In the genomic region with DNA sequence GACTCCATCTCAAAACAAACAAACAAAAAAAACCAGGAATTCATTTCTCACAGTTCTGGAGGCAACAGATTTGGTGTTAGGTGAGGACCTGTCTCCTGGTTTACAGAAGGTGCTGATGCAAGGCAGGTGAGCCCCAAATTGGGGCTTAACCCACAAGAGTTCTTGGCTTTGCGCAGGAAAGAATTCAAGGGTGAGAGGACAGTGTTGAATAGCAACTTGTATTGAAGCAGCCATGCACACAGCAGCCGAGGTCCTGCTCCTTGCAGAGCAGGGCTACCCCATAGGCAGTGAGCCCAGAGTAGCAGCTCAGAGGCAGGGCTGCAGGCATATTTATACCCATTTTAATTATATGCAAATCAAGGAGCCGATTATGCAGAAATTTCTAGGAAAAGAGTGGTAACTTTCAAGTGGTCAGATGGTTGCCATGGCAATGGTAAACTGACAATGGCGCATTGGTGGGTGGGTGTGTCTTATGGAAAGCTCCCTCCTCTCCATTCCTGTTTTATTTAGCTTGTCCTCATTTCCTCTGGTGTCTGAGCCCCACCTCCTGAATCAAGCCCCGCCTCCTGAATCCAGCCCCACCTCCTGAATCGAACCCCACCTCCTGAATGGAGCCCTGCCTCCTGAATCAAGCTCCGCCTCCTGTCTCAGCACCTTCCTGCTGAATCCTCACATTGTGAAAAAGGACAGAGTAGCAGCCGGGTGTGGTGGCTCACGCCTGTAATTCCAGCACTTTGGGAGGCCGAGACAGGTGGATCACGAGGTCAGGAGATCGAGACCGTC, we compare ENCODE assay signal across 16 cellular contexts. TPM values are rescaled to one million over a fixed set of nuclear protein-coding genes. Genes with fewer than 3 reads are reported as not detected.
A peak's percentile ranks its signal among the peaks of the same experiment; 100 is the strongest.
DNase-seq lines count a peak whose midpoint lies in the region; ATAC-seq, FAIRE-seq and TF ChIP-seq lines count a peak whose summit lies in the region.
"Had no signal": no experiment of that assay in that cellular context is flagged by ENCODE, and none has a peak within 500 bp of the region (broad histone marks: within the 10 kb centered on the region; RNA-seq: fewer than 3 reads in every experiment).

No MANE protein-coding gene starts in this region.

- H3K4me1 Mint-ChIP-seq in activated CD4-positive, alpha-beta memory T cell treated with anti-CD3 and anti-CD28 coated beads for 36 hours (ENCODE audit: low read depth) = no peaks in the 10 kb centered on the region
- no peaks in the 10 kb centered on the region for H3K4me1 Mint-ChIP-seq in activated CD4-positive, alpha-beta memory T cell treated with anti-CD3 and anti-CD28 coated beads, Interleukin-2, amount 10 ng/mL, durations not matched to agents 7 days and 5 days
- H3K4me1 Mint-ChIP-seq: activated CD4-positive, alpha-beta T cell treated with anti-CD3 and anti-CD28 coated beads, Interleukin-2, amount 10 ng/mL, durations not matched to agents 24 days and 14 days had no signal

- H3K4me3 ChIP-seq in astrocyte of the spinal cord (ENCODE audit: low read depth, low read length) (no peak overlapping the region), ovary (no peak overlapping the region)

- H3K36me3 ChIP-seq in ovary = no peaks in the 10 kb centered on the region
- H3K36me3 ChIP-seq: neutrophil had no signal

- intact Hi-C loops in activated CD4-positive, alpha-beta memory T cell treated with anti-CD3 and anti-CD28 coated beads for 36 hours (cut with micrococcal nuclease) = no loop called here
- intact Hi-C loops in ovary (cut with DNase I) = no loop called here

- H3K4me1 ChIP-seq in ovary (ENCODE audit: insufficient read depth) = peaks cover 1% of the 10 kb centered on the region

- H3K27ac Mint-ChIP-seq in activated CD4-positive, alpha-beta memory T cell treated with anti-CD3 and anti-CD28 coated beads for 36 hours = no peak overlapping the region
- no peak overlapping the region for H3K27ac Mint-ChIP-seq in activated CD4-positive, alpha-beta memory T cell treated with anti-CD3 and anti-CD28 coated beads, Interleukin-2, amount 10 ng/mL, durations not matched to agents 7 days and 5 days
- H3K27ac Mint-ChIP-seq: activated CD4-positive, alpha-beta T cell treated with anti-CD3 and anti-CD28 coated beads, Interleukin-2, amount 10 ng/mL, durations not matched to agents 24 days and 14 days; activated naive CD8-positive, alpha-beta T cell had no signal

- H3K27me3 Mint-ChIP-seq in activated CD4-positive, alpha-beta memory T cell treated with anti-CD3 and anti-CD28 coated beads for 36 hours = peaks cover 11% of the 10 kb centered on the region
- peaks cover 4% of the 10 kb centered on the region for H3K27me3 Mint-ChIP-seq in activated CD4-positive, alpha-beta memory T cell treated with anti-CD3 and anti-CD28 coated beads, Interleukin-2, amount 10 ng/mL, durations not matched to agents 7 days and 5 days

- no peak for FAIRE-seq in HTR-8/SVneo (lab: Jason Lieb, UNC)
- FAIRE-seq: colon had no signal

- no peaks in the 10 kb centered on the region for H3K9me3 ChIP-seq in ovary
- H3K9me3 ChIP-seq: neutrophil had no signal

- TF ChIP-seq CTCF in astrocyte of the spinal cord (IDR thresholded peaks at IDR 0.05; ENCODE audit: low read depth, low read length) = no peak
- TF ChIP-seq CTCF in ovary (IDR thresholded peaks at IDR 0.05) = no peak

- CTCF ChIA-PET in activated CD4-positive, alpha-beta memory T cell treated with anti-CD3 and anti-CD28 coated beads for 36 hours (lab: Charles Lee) = no interaction called here
- CTCF ChIA-PET in activated CD4-positive, alpha-beta memory T cell treated with anti-CD3 and anti-CD28 coated beads, Interleukin-2, amount 10 ng/mL, durations not matched to agents 7 days and 5 days (lab: Charles Lee) = no interaction called here

- 87 to 89% (median 89%) methylated on average over 13 of the region's 13 CpGs for WGBS in ovary, 3 donors

- H3K27ac ChIP-seq in ovary = no peak overlapping the region
- H3K27ac ChIP-seq: neutrophil had no signal

- TF ChIP-seq POLR2A in ovary (IDR thresholded peaks at IDR 0.05) = no peak

- in situ Hi-C loops in astrocyte of the spinal cord (cut with HindIII; ENCODE audit: low sequenced_read_pairs) = no loop called here

- H3K36me3 Mint-ChIP-seq in activated CD4-positive, alpha-beta memory T cell treated with anti-CD3 and anti-CD28 coated beads for 36 hours = peaks cover 3% of the 10 kb centered on the region
- no peaks in the 10 kb centered on the region for H3K36me3 Mint-ChIP-seq in activated CD4-positive, alpha-beta memory T cell treated with anti-CD3 and anti-CD28 coated beads, Interleukin-2, amount 10 ng/mL, durations not matched to agents 7 days and 5 days (ENCODE audit: low read depth)
- H3K36me3 Mint-ChIP-seq: activated naive CD8-positive, alpha-beta T cell had no signal

- ATAC-seq in GM19463 (IDR thresholded peaks at IDR 0.05; ENCODE audit: unreplicated experiment) = no peak

- POLR2A ChIA-PET in activated CD4-positive, alpha-beta memory T cell treated with anti-CD3 and anti-CD28 coated beads for 36 hours (lab: Charles Lee) = no interaction called here
- POLR2A ChIA-PET in activated CD4-positive, alpha-beta memory T cell treated with anti-CD3 and anti-CD28 coated beads, Interleukin-2, amount 10 ng/mL, durations not matched to agents 7 days and 5 days (lab: Charles Lee) = no interaction called here

- DNase-seq in activated CD4-positive, alpha-beta memory T cell treated with anti-CD3 and anti-CD28 coated beads for 36 hours = peak; percentile 10
- DNase-seq in activated CD4-positive, alpha-beta memory T cell treated with anti-CD3 and anti-CD28 coated beads, Interleukin-2, amount 10 ng/mL, durations not matched to agents 7 days and 5 days = no peak
- peak; percentile 16 for DNase-seq in MV-4-11 (lab: John Stamatoyannopoulos, UW)
- peak; percentile 24 for DNase-seq in astrocyte of the spinal cord (ENCODE audit: low read depth, low spot score)
- DNase-seq in ovary = peak in 4 of 5 donors; percentile 2 to 24 (median 12)
- no peak for DNase-seq in NCI-H524 treated with DMSO at 0.1 percent for 48 hours (lab: John Stamatoyannopoulos, UW)
- DNase-seq in HTR-8/SVneo (ENCODE audit: insufficient read length, low spot score) = no peak
- DNase-seq: DMS79, foreskin melanocyte, NCI-H1092, NCI-H510A treated with DMSO at 0.1 percent for 48 hours had no signal

- H3K27me3 ChIP-seq in ovary = no peaks in the 10 kb centered on the region

- TF ChIP-seq EP300 in ovary (IDR thresholded peaks at IDR 0.05) = no peak

- H3K9me3 Mint-ChIP-seq in activated CD4-positive, alpha-beta memory T cell treated with anti-CD3 and anti-CD28 coated beads for 36 hours = peaks cover 4% of the 10 kb centered on the region
- peaks cover 4% of the 10 kb centered on the region for H3K9me3 Mint-ChIP-seq in activated CD4-positive, alpha-beta memory T cell treated with anti-CD3 and anti-CD28 coated beads, Interleukin-2, amount 10 ng/mL, durations not matched to agents 7 days and 5 days
- H3K9me3 Mint-ChIP-seq: activated CD4-positive, alpha-beta T cell treated with anti-CD3 and anti-CD28 coated beads, Interleukin-2, amount 10 ng/mL, durations not matched to agents 24 days and 14 days had no signal

- no peak overlapping the region for H3K4me3 Mint-ChIP-seq in activated CD4-positive, alpha-beta memory T cell treated with anti-CD3 and anti-CD28 coated beads for 36 hours
- no peak overlapping the region for H3K4me3 Mint-ChIP-seq in activated CD4-positive, alpha-beta memory T cell treated with anti-CD3 and anti-CD28 coated beads, Interleukin-2, amount 10 ng/mL, durations not matched to agents 7 days and 5 days
- H3K4me3 Mint-ChIP-seq: activated CD4-positive, alpha-beta T cell treated with anti-CD3 and anti-CD28 coated beads, Interleukin-2, amount 10 ng/mL, durations not matched to agents 24 days and 14 days; activated naive CD8-positive, alpha-beta T cell had no signal

RNA-seq across cellular contexts. Expression of gene COL5A1, which starts 34.5 kb away (rescaled TPM):
- under 1 TPM; 0.12 to 0.19 TPM for total RNA-seq in activated CD4-positive, alpha-beta memory T cell treated with anti-CD3 and anti-CD28 coated beads for 36 hours
- total RNA-seq in activated CD4-positive, alpha-beta memory T cell treated with anti-CD3 and anti-CD28 coated beads, Interleukin-2, amount 10 ng/mL, durations not matched to agents 7 days and 5 days = under 1 TPM; 0.10 to 0.13 TPM
- 100 to 1,000 TPM in 1 of 7 donors, 10 to 100 TPM in 6; 28.1 to 117 (median 58.6) TPM for total RNA-seq in ovary
- 10 to 100 TPM; 37.4 to 54.6 TPM for polyA plus RNA-seq in ovary
- total RNA-seq: activated CD4-positive, alpha-beta T cell treated with anti-CD3 and anti-CD28 coated beads, Interleukin-2, amount 10 ng/mL, durations not matched to agents 24 days and 14 days had no signal

Comparison
In these comparisons a context has a peak if more than half of its experiments do, and no peak if none do; other contexts are left out.
1. DNase-seq: peak in activated CD4-positive, alpha-beta memory T cell treated with anti-CD3 and anti-CD28 coated beads for 36 hours (single experiment), MV-4-11 (single experiment), astrocyte of the spinal cord (single experiment) and ovary (4 of 5); none in activated CD4-positive, alpha-beta memory T cell treated with anti-CD3 and anti-CD28 coated beads, Interleukin-2, amount 10 ng/mL, durations not matched to agents 7 days and 5 days (single experiment), NCI-H524 treated with DMSO at 0.1 percent for 48 hours (single experiment) and HTR-8/SVneo (single experiment).
2. RNA of gene COL5A1, which starts 34.5 kb away (total RNA-seq): 28.1 to 117 TPM in ovary; 0.12 to 0.19 TPM in activated CD4-positive, alpha-beta memory T cell treated with anti-CD3 and anti-CD28 coated beads for 36 hours and 0.10 to 0.13 TPM in activated CD4-positive, alpha-beta memory T cell treated with anti-CD3 and anti-CD28 coated beads, Interleukin-2, amount 10 ng/mL, durations not matched to agents 7 days and 5 days; every median in the first group is over 10 times any median in the second.